In the genomic region with DNA sequence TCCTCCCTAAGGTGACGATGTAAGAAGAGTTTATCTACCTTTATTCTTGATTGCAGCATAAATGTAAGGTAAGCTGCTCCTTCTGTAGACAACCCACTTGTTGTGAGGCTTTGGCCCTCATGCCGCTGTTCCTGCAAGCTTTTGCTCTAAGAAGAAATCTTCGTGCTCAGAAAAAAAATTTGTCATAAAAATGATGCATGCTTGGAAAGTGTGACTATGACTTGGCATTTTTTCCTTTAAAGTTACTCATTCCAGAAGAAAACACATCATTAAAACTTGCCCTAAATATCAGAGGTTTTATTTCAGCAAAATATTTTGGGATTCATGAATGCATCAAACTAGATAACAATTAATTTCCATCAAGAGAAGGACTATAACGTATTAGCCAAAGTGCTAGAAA, we compare ENCODE assay signal across 37 cellular contexts. TPM values are rescaled to one million over a fixed set of nuclear protein-coding genes. Genes with fewer than 3 reads are reported as not detected.
DNase-seq lines count a peak whose midpoint lies in the region; ATAC-seq, FAIRE-seq and TF ChIP-seq lines count a peak whose summit lies in the region.
"Had no signal": no experiment of that assay in that cellular context is flagged by ENCODE, and none has a peak within 500 bp of the region (broad histone marks: within the 10 kb centered on the region; RNA-seq: fewer than 3 reads in every experiment).

No MANE protein-coding gene starts in this region.

- H3K4me3 ChIP-seq in AG10803 (ENCODE audit: low read length) (no peak overlapping the region), neural progenitor cell (no peak overlapping the region)
- H3K4me3 ChIP-seq: heart right ventricle, testis had no signal

- peak overlapping the region; percentile 38 for H2AFZ ChIP-seq in neural progenitor cell (replicated peaks)

- H3K9me3 Mint-ChIP-seq in neural progenitor cell = no peaks in the 10 kb centered on the region
- H3K9me3 Mint-ChIP-seq: activated CD8-positive, alpha-beta T cell treated with anti-CD3 and anti-CD28 coated beads for 36 hours; CD4-positive, alpha-beta memory T cell had no signal

- no peaks in the 10 kb centered on the region for H3K36me3 Mint-ChIP-seq in neural progenitor cell
- H3K36me3 Mint-ChIP-seq: naive thymus-derived CD8-positive, alpha-beta T cell had no signal

- H3K4me2 ChIP-seq in neural progenitor cell = no peak overlapping the region

- no peak overlapping the region for H3K27ac Mint-ChIP-seq in neural progenitor cell
- H3K27ac Mint-ChIP-seq: activated CD4-positive, alpha-beta T cell treated with anti-CD3 and anti-CD28 coated beads for 36 hours; activated CD8-positive, alpha-beta T cell treated with anti-CD3 and anti-CD28 coated beads for 36 hours; B cell; CD4-positive, alpha-beta memory T cell; naive thymus-derived CD8-positive, alpha-beta T cell had no signal

- H3K36me3 ChIP-seq in neural progenitor cell = no peaks in the 10 kb centered on the region
- H3K36me3 ChIP-seq: heart right ventricle had no signal

- no peaks in the 10 kb centered on the region for H3K4me1 Mint-ChIP-seq in neural progenitor cell
- H3K4me1 Mint-ChIP-seq: activated CD4-positive, alpha-beta T cell treated with anti-CD3 and anti-CD28 coated beads for 36 hours; B cell; CD4-positive, alpha-beta memory T cell; naive thymus-derived CD8-positive, alpha-beta T cell had no signal

- H3K27ac ChIP-seq in neural progenitor cell = no peak overlapping the region
- H3K27ac ChIP-seq: epithelial cell of prostate, heart right ventricle, HL-60, testis, VCaP had no signal

- TF ChIP-seq CTCF in AG10803 (conservative IDR thresholded peaks at IDR 0.05; ENCODE audit: low read length) (no peak), neural progenitor cell (IDR thresholded peaks at IDR 0.05) (no peak)

- ATAC-seq in HG03135 (IDR thresholded peaks at IDR 0.05; ENCODE audit: unreplicated experiment) = no peak
- ATAC-seq in GM21529 (IDR thresholded peaks at IDR 0.05; ENCODE audit: unreplicated experiment) = no peak
- ATAC-seq: activated CD4-positive, alpha-beta T cell treated with anti-CD3 and anti-CD28 coated beads for 36 hours; activated CD8-positive, alpha-beta T cell treated with anti-CD3 and anti-CD28 coated beads for 36 hours; heart right ventricle; naive thymus-derived CD8-positive, alpha-beta T cell; PC-3 had no signal

- H3K79me2 ChIP-seq in neural progenitor cell (ENCODE audit: low read depth) = no peaks in the 10 kb centered on the region

- H3K9ac ChIP-seq in neural progenitor cell = no peak overlapping the region

- no peaks in the 10 kb centered on the region for H3F3A ChIP-seq in neural progenitor cell (ENCODE audit: low read depth)

- peaks cover 2% of the 10 kb centered on the region for H3K27me3 Mint-ChIP-seq in neural progenitor cell (ENCODE audit: insufficient read depth, low read depth)

- H3K27me3 ChIP-seq in neural progenitor cell = no peaks in the 10 kb centered on the region
- H3K27me3 ChIP-seq: heart right ventricle, testis had no signal

- H4K20me1 ChIP-seq in neural progenitor cell (ENCODE audit: low read depth) = no peaks in the 10 kb centered on the region

- no peaks in the 10 kb centered on the region for H3K4me1 ChIP-seq in neural progenitor cell

- FAIRE-seq in endometrium (lab: Jason Lieb, UNC) = peak; percentile 93
- FAIRE-seq: A204.1, bronchial epithelial cell, frontal cortex, urothelium cell line had no signal

- no peak overlapping the region for H3K4me3 Mint-ChIP-seq in neural progenitor cell
- H3K4me3 Mint-ChIP-seq: activated CD4-positive, alpha-beta T cell treated with anti-CD3 and anti-CD28 coated beads for 36 hours; activated CD8-positive, alpha-beta T cell treated with anti-CD3 and anti-CD28 coated beads for 36 hours; B cell; CD4-positive, alpha-beta memory T cell; naive thymus-derived CD8-positive, alpha-beta T cell had no signal

- no peaks in the 10 kb centered on the region for H3K9me3 ChIP-seq in neural progenitor cell (ENCODE audit: low read depth)
- H3K9me3 ChIP-seq: heart right ventricle, testis had no signal

- DNase-seq in AG10803 (ENCODE audit: low read depth) (peak; percentile 52), SK-N-DZ (ENCODE audit: low spot score) (peak; percentile 43), neural progenitor cell (ENCODE audit: low spot score) (no peak), NCI-H2107 treated with DMSO at 0.1 percent for 48 hours (lab: John Stamatoyannopoulos, UW; ENCODE audit: unreplicated experiment) (no peak), NAMALWA (ENCODE audit: low spot score) (no peak)
- DNase-seq: activated CD4-positive, alpha-beta T cell treated with anti-CD3 and anti-CD28 coated beads for 36 hours; activated CD8-positive, alpha-beta memory T cell treated with anti-CD3 and anti-CD28 coated beads, Interleukin-2, amount 50 U/mL, for 48 hours; activated CD8-positive, alpha-beta T cell treated with anti-CD3 and anti-CD28 coated beads for 36 hours; activated naive CD4-positive, alpha-beta T cell treated with anti-CD3 and anti-CD28 coated beads, Interleukin-2, amount 50 U/mL, for 16 hours; amygdala; CD4-positive, alpha-beta memory T cell; effector CD4-positive, alpha-beta T cell; heart right ventricle; Karpas-422; naive thymus-derived CD8-positive, alpha-beta T cell; NCI-H1436 treated with DMSO at 0.1 percent for 48 hours; NCI-H2081 treated with DMSO at 0.1 percent for 48 hours; NCI-H226; NCI-H526 treated with DMSO at 0.1 percent for 48 hours; NK-92 treated with Interleukin-12 subunit alpha and Interleukin-12 subunit beta, amount 100 ng/mL, for 24 hours; occipital lobe; PC-3; SHP77 treated with DMSO at 0.1 percent for 48 hours; stimulated activated naive CD4-positive, alpha-beta T cell treated with Interleukin-2 at 50 U/mL for 16 hours; T-helper 9 cell; testis had no signal

RNA-seq across cellular contexts. Expression of a gene that starts 39.8 kb away (rescaled TPM):
- 25.1 and 26.6 TPM in 2 replicates for polyA plus RNA-seq in SK-N-DZ (2014; cell fraction: cytosol; rRNA removed)
- polyA plus RNA-seq in SK-N-DZ (2014; cell fraction: nucleus; rRNA removed) = 13.5 and 15.6 TPM in 2 replicates
- 1.9 TPM in 2 replicates for total RNA-seq in neural progenitor cell (ENCODE audit: low replicate concordance)

Comparison
In these comparisons a context has a peak if more than half of its experiments do, and no peak if none do; other contexts are left out.
1. DNase-seq: peak in AG10803 (single experiment) and SK-N-DZ (single experiment); none in neural progenitor cell (single experiment), NCI-H2107 treated with DMSO at 0.1 percent for 48 hours (single experiment) and NAMALWA (single experiment).